ENCODE assay signal across 8 cellular contexts in the genomic region with DNA sequence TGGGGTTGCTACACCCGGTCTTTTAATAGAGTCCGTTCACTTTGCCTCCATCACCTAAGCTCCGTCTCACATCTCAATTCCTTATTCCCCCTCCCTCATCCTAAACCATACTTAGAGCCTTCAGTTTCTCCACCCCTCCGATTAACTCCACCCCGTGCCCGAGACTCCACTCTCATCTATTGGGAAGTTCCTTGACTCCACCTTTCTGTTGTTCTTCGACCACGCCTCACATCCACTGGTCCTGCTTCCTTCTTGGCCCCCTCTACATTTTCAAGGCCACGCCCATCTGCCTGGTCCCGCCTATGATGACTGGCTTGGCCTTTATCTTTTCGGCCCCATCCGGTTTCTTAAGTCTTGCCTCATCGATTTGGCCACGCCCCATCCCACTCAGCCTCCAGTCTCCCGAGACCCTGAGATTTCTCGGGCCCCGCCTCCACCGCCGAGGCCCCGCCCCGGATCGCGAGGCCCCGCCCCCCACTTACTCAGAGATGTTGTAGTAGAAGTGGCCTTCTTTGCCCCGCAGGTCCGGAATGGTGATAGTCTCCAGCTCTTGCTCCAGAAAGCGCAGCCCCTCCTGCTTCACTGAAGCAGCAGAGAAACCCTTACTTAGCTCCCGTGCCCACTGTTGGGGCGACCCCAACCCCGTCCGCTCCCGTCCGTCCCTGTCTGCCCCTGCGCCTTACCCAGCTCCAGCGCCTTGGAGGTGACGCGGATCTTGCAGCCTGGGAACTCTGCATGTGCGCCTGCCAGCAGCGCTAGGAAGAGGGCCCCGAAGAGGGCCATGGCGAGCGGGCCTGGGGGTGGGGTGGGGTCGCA. TPM values are rescaled to one million over a fixed set of nuclear protein-coding genes. Genes with fewer than 3 reads are reported as not detected.
DNase-seq lines count a peak whose midpoint lies in the region; ATAC-seq and TF ChIP-seq lines count a peak whose summit lies in the region.

No MANE protein-coding gene starts in this region.

- no peaks in the 10 kb centered on the region for H3K9me2 ChIP-seq in neural cell (ENCODE audit: insufficient read depth, low read length)

- TF ChIP-seq CTCF in CD4-positive, alpha-beta T cell (IDR thresholded peaks at IDR 0.05): no peak
- TF ChIP-seq CTCF in foreskin fibroblast (IDR thresholded peaks at IDR 0.05; ENCODE audit: low read depth, low read length) (no peak), neural cell (IDR thresholded peaks at IDR 0.05; ENCODE audit: poor library complexity, severe bottlenecking) (no peak)

- H3K27me3 Mint-ChIP-seq in CD4-positive, alpha-beta T cell: peaks cover 24% of the 10 kb centered on the region
- H3K27me3 Mint-ChIP-seq in stimulated activated naive CD8-positive, alpha-beta T cell treated with anti-CD3 and anti-CD28 coated beads, Interleukin-15, Interleukin-2, amounts not matched to agents 100 ng/mL and 50 ng/mL, for 24 hours: peaks cover 8% of the 10 kb centered on the region

- no peaks in the 10 kb centered on the region for H4K20me1 ChIP-seq in neural cell (ENCODE audit: insufficient read depth)

- no peak overlapping the region for H3K27ac ChIP-seq in CD4-positive, alpha-beta T cell (ENCODE audit: low read depth, low read length)
- peak overlapping the region; percentile 19 for H3K27ac ChIP-seq in neural cell (ENCODE audit: low read length)

- peak overlapping the region; percentile 79 for H3K4me3 Mint-ChIP-seq in CD4-positive, alpha-beta T cell
- peak overlapping the region; percentile 84 for H3K4me3 Mint-ChIP-seq in stimulated activated naive CD8-positive, alpha-beta T cell treated with anti-CD3 and anti-CD28 coated beads, Interleukin-15, Interleukin-2, amounts not matched to agents 100 ng/mL and 50 ng/mL, for 24 hours

- H3K4me2 ChIP-seq in neural cell (ENCODE audit: low read length): peak overlapping the region; percentile 51

- peak; percentile 88 for ATAC-seq in CD4-positive, alpha-beta T cell (ENCODE audit: poor library complexity)
- ATAC-seq in GM19438 (IDR thresholded peaks at IDR 0.05; ENCODE audit: low read depth, unreplicated experiment) (peak; percentile 92), HG03565 (IDR thresholded peaks at IDR 0.05; ENCODE audit: unreplicated experiment) (peak; percentile 84)

- intact Hi-C loops in CD4-positive, alpha-beta T cell (cut with DNase I, micrococcal nuclease): loop anchor here in 1 of 2 experiments (2.0 kb wide), 1 partner anchor 22 kb away; no protein-coding TSS in a partner anchor

- no peaks in the 10 kb centered on the region for H3K36me3 Mint-ChIP-seq in CD4-positive, alpha-beta T cell (ENCODE audit: low read depth)
- H3K36me3 Mint-ChIP-seq in stimulated activated naive CD8-positive, alpha-beta T cell treated with anti-CD3 and anti-CD28 coated beads, Interleukin-15, Interleukin-2, amounts not matched to agents 100 ng/mL and 50 ng/mL, for 24 hours (ENCODE audit: low read depth): no peaks in the 10 kb centered on the region

- no peaks in the 10 kb centered on the region for H3F3A ChIP-seq in neural cell (ENCODE audit: insufficient read depth, low read length, poor library complexity, severe bottlenecking)

- no peaks in the 10 kb centered on the region for H3K9me3 Mint-ChIP-seq in CD4-positive, alpha-beta T cell
- no peaks in the 10 kb centered on the region for H3K9me3 Mint-ChIP-seq in stimulated activated naive CD8-positive, alpha-beta T cell treated with anti-CD3 and anti-CD28 coated beads, Interleukin-15, Interleukin-2, amounts not matched to agents 100 ng/mL and 50 ng/mL, for 24 hours

- TF ChIP-seq RAD21 in neural cell (conservative IDR thresholded peaks at IDR 0.05): no peak

- H3K4me3 ChIP-seq in foreskin fibroblast (ENCODE audit: low read depth in 1 of 2, low read length in 2 of 2) (peak overlapping the region; percentile 47 to 77), neural cell (ENCODE audit: low read length) (peak overlapping the region; percentile 64)

- no peaks in the 10 kb centered on the region for H3K36me3 ChIP-seq in neural cell (ENCODE audit: insufficient read depth, low read length)

- no peak for TF ChIP-seq EP300 in neural cell (conservative IDR thresholded peaks at IDR 0.05; ENCODE audit: poor library complexity, severe bottlenecking)

- H3K27ac Mint-ChIP-seq in CD4-positive, alpha-beta T cell: no peak overlapping the region
- H3K27ac Mint-ChIP-seq in stimulated activated naive CD8-positive, alpha-beta T cell treated with anti-CD3 and anti-CD28 coated beads, Interleukin-15, Interleukin-2, amounts not matched to agents 100 ng/mL and 50 ng/mL, for 24 hours: peak overlapping the region; percentile 81

- POLR2A ChIA-PET in CD4-positive, alpha-beta T cell (lab: Charles Lee): interaction anchor here (1.2 to 1.3 kb wide), 2 partner anchors 26 to 30 kb away, joined by 4 read pairs; a partner anchor contains a TSS

- H3K27me3 ChIP-seq in CD4-positive, alpha-beta T cell (ENCODE audit: control insufficient read depth, insufficient read depth, low read length): peaks cover 17% of the 10 kb centered on the region
- no peaks in the 10 kb centered on the region for H3K27me3 ChIP-seq in neural cell (ENCODE audit: insufficient read depth, low read depth, low read length)

- peak overlapping the region; percentile 27 for H2AFZ ChIP-seq in neural cell (ENCODE audit: low read depth, low read length)

- peaks cover 14% of the 10 kb centered on the region for H3K4me1 Mint-ChIP-seq in CD4-positive, alpha-beta T cell (ENCODE audit: low read depth)
- H3K4me1 Mint-ChIP-seq in stimulated activated naive CD8-positive, alpha-beta T cell treated with anti-CD3 and anti-CD28 coated beads, Interleukin-15, Interleukin-2, amounts not matched to agents 100 ng/mL and 50 ng/mL, for 24 hours (ENCODE audit: low read depth): peaks cover 30% of the 10 kb centered on the region

- CTCF ChIA-PET in CD4-positive, alpha-beta T cell (lab: Charles Lee): interaction anchor here (1.3 to 1.6 kb wide), 2 partner anchors 60 to 112 kb away, joined by 3 read pairs; no protein-coding TSS in a partner anchor

- no peaks in the 10 kb centered on the region for H3K79me2 ChIP-seq in neural cell (replicated peaks; ENCODE audit: insufficient read depth, low read length)

- peak; percentile 64 to 80 (median 76) for DNase-seq in CD4-positive, alpha-beta T cell
- DNase-seq in RPMI7951 (ENCODE audit: low read depth) (peak; percentile 100), foreskin fibroblast (peak; percentile 99)
- peak; percentile 86 for DNase-seq in activated T-helper 9 cell treated with anti-CD3 and anti-CD28 coated beads, Interleukin-2, amount 50 U/mL, for 16 hours (ENCODE audit: low read depth)

- no peaks in the 10 kb centered on the region for H3K9me3 ChIP-seq in CD4-positive, alpha-beta T cell (ENCODE audit: control insufficient read depth, low read length)
- H3K9me3 ChIP-seq in neural cell (ENCODE audit: low read length): no peaks in the 10 kb centered on the region

- H3K9ac ChIP-seq in neural cell (ENCODE audit: low read length): peak overlapping the region; percentile 31

TF ChIP-seq in neural cell, 6 proteins besides CTCF, POLR2A, EP300 and RAD21:
- TF ChIP-seq EZH2 (IDR thresholded peaks at IDR 0.05; ENCODE audit: borderline replicate concordance, insufficient read depth, low read length, poor library complexity, severe bottlenecking) (no peak), MXI1 (conservative IDR thresholded peaks at IDR 0.05; ENCODE audit: poor library complexity, severe bottlenecking) (peak; percentile 11), TAF1 (IDR thresholded peaks at IDR 0.05; ENCODE audit: low read depth) (no peak)

RNA-seq across cellular contexts. Expression of a gene that starts 1.1 kb away (rescaled TPM):
- total RNA-seq in CD4-positive, alpha-beta T cell: not detected
- 36.8 and 47.1 TPM in 2 replicates for total RNA-seq in RPMI7951 (2014; rRNA removed; shearing (Covaris generic))
- 5.3 and 7.0 TPM in 2 replicates for polyA plus RNA-seq in neural cell
- 4.2 and 6.1 TPM in 2 replicates for polyA minus RNA-seq in neural cell

RNA-seq across cellular contexts. Expression of a gene that starts 19.7 kb away (rescaled TPM):
- total RNA-seq in CD4-positive, alpha-beta T cell: 10 to 100 TPM; 40.3 to 42.6 TPM
- 168 and 187 TPM in 2 replicates for total RNA-seq in RPMI7951 (2014; rRNA removed; shearing (Covaris generic))
- polyA plus RNA-seq in neural cell: 25.7 and 49.7 TPM in 2 replicates
- 24.1 and 25.1 TPM in 2 replicates for polyA minus RNA-seq in neural cell

RNA-seq across cellular contexts. Expression of a gene that starts 19.9 kb away (rescaled TPM):
- 1 to 10 TPM; 1.5 to 2.5 TPM for total RNA-seq in CD4-positive, alpha-beta T cell
- total RNA-seq in RPMI7951 (2014; rRNA removed; shearing (Covaris generic)): 3.0 and 5.5 TPM in 2 replicates
- 5.0 and 6.3 TPM in 2 replicates for polyA plus RNA-seq in neural cell
- polyA minus RNA-seq in neural cell: 6.3 and 10.7 TPM in 2 replicates

RNA-seq across cellular contexts. Expression of a gene that starts 23.5 kb away (rescaled TPM):
- 1 to 10 TPM in 1 of 2 experiments, under 1 TPM in 1; 0.49 to 1.3 TPM for total RNA-seq in CD4-positive, alpha-beta T cell
- 0.98 TPM in 1 of 2 replicates, not detected in the other for total RNA-seq in RPMI7951 (2014; rRNA removed; shearing (Covaris generic))
- 1.2 and 5.1 TPM in 2 replicates for polyA plus RNA-seq in neural cell
- polyA minus RNA-seq in neural cell: 1.4 and 2.9 TPM in 2 replicates

RNA-seq across cellular contexts. Expression of a gene that starts 23.6 kb away (rescaled TPM):
- 100 to 1,000 TPM; 100 TPM for total RNA-seq in CD4-positive, alpha-beta T cell
- 11.5 and 13.6 TPM in 2 replicates for total RNA-seq in RPMI7951 (2014; rRNA removed; shearing (Covaris generic))
- 21.5 and 28.3 TPM in 2 replicates for polyA plus RNA-seq in neural cell
- 18.7 and 22.7 TPM in 2 replicates for polyA minus RNA-seq in neural cell

Comparison
In these comparisons a context has a peak if more than half of its experiments do, and no peak if none do; other contexts are left out.
1. RNA of a gene that starts 1.1 kb away (total RNA-seq): 36.8 to 47.1 TPM in RPMI7951; not detected in CD4-positive, alpha-beta T cell; every median in the first group is over 10 times any median in the second.
2. Peak in every context shown above with its lines, with median percentiles within 50 percentile points of each other: ATAC-seq and DNase-seq.